ENCODE assay signal across 1 cellular context in genomic region chr14:102873546-102874061, GRCh38.
TF ChIP-seq lines count a peak whose summit lies in the region.

No MANE protein-coding gene starts in this region.

TF ChIP-seq in HepG2, 621 proteins besides CTCF, POLR2A, EP300 and RAD21 (continued from another document and continues in another):
- TF ChIP-seq ARID3A (IDR thresholded peaks at IDR 0.05; ENCODE audit: low read depth, low read length): peak; percentile 47; the same call in 1 of the 2 replicates
- no peak for TF ChIP-seq HIC2 (CRISPR knock-in tag; IDR thresholded peaks at IDR 0.05; ENCODE audit: low read depth)
- peak; percentile 81; the same call in 1 of the 2 replicates for TF ChIP-seq SMAD3 (CRISPR knock-in tag; IDR thresholded peaks at IDR 0.05)
- no peak for TF ChIP-seq U2AF2 (IDR thresholded peaks at IDR 0.05; ENCODE audit: low read depth, low read length)
- no peak for TF ChIP-seq ZNF160 (CRISPR knock-in tag; IDR thresholded peaks at IDR 0.05)
- TF ChIP-seq SALL1 (CRISPR knock-in tag; IDR thresholded peaks at IDR 0.05): peak; percentile 97
- TF ChIP-seq RXRB (CRISPR knock-in tag; IDR thresholded peaks at IDR 0.05; ENCODE audit: borderline replicate concordance): peak; percentile 96; the same call in 1 of the 2 replicates
- no peak for TF ChIP-seq SMC3 (IDR thresholded peaks at IDR 0.05; ENCODE audit: low read length)
- no peak for TF ChIP-seq ZNF891 (CRISPR knock-in tag; IDR thresholded peaks at IDR 0.05)
- no peak for TF ChIP-seq ZNF224 (CRISPR knock-in tag; IDR thresholded peaks at IDR 0.05)
- TF ChIP-seq GLMP (CRISPR knock-in tag; IDR thresholded peaks at IDR 0.05; ENCODE audit: borderline replicate concordance): no peak
- TF ChIP-seq KLF12 (CRISPR knock-in tag; IDR thresholded peaks at IDR 0.05; ENCODE audit: borderline replicate concordance): peak; percentile 49; the same call in 1 of the 2 replicates
- no peak for TF ChIP-seq DMAP1 (CRISPR knock-in tag; IDR thresholded peaks at IDR 0.05)
- no peak for TF ChIP-seq ETV6 (CRISPR knock-in tag; conservative IDR thresholded peaks at IDR 0.05)
- TF ChIP-seq ZFP41 (CRISPR knock-in tag; IDR thresholded peaks at IDR 0.05; ENCODE audit: borderline replicate concordance): no peak
- TF ChIP-seq ATAD3A (CRISPR knock-in tag; IDR thresholded peaks at IDR 0.05): no peak
- no peak for TF ChIP-seq NFATC3 (CRISPR knock-in tag; IDR thresholded peaks at IDR 0.05)
- no peak for TF ChIP-seq ZNF24 (IDR thresholded peaks at IDR 0.05)
- no peak for TF ChIP-seq NONO (IDR thresholded peaks at IDR 0.05)
- TF ChIP-seq NONO (CRISPR knock-in tag; conservative IDR thresholded peaks at IDR 0.05): peak; percentile 68; the same call in 1 of the 2 replicates
- TF ChIP-seq ZSCAN20 (CRISPR knock-in tag; IDR thresholded peaks at IDR 0.05; ENCODE audit: borderline replicate concordance): 0 out of 2 replicates have a peak, but pooled peaks have one; percentile 56
- no peak for TF ChIP-seq HNRNPL (IDR thresholded peaks at IDR 0.05; ENCODE audit: low read depth, low read length)
- peak; percentile 35 for TF ChIP-seq ZNF781 (CRISPR knock-in tag; IDR thresholded peaks at IDR 0.05; ENCODE audit: borderline replicate concordance, not compliant biosample characterization)
- no peak for TF ChIP-seq CBFB (CRISPR knock-in tag; IDR thresholded peaks at IDR 0.05)
- TF ChIP-seq HDAC2 (CRISPR knock-in tag; IDR thresholded peaks at IDR 0.05): peak; percentile 90
- TF ChIP-seq REST (IDR thresholded peaks at IDR 0.05; ENCODE audit: borderline replicate concordance in 1 of 2, low read depth in 1 of 2, low read length in 2 of 2): 0 out of 4 replicates have a peak, but pooled peaks of 1 of the 2 experiments have one; percentile 35
- TF ChIP-seq FOXK1 (CRISPR knock-in tag; IDR thresholded peaks at IDR 0.05; ENCODE audit: borderline replicate concordance, low read depth): peak; percentile 82
- no peak for TF ChIP-seq ZBTB40 (IDR thresholded peaks at IDR 0.05)
- no peak for TF ChIP-seq ZBTB40 (CRISPR knock-in tag; IDR thresholded peaks at IDR 0.05)
- TF ChIP-seq ZEB1 (IDR thresholded peaks at IDR 0.05; ENCODE audit: insufficient replicate concordance, low read depth): peak; percentile 22
- no peak for TF ChIP-seq EHMT2 (IDR thresholded peaks at IDR 0.05; ENCODE audit: borderline replicate concordance, low read depth, low read length)
- TF ChIP-seq TFDP2 (CRISPR knock-in tag; IDR thresholded peaks at IDR 0.05): peak; percentile 58; the same call in 1 of the 2 replicates
- no peak for TF ChIP-seq ZNF737 (CRISPR knock-in tag; IDR thresholded peaks at IDR 0.05; ENCODE audit: borderline replicate concordance)
- TF ChIP-seq NFYC (CRISPR knock-in tag; IDR thresholded peaks at IDR 0.05): no peak
- no peak for TF ChIP-seq U2AF1 (optimal IDR thresholded peaks at IDR 0.05; ENCODE audit: low read depth, low read length)
- no peak for TF ChIP-seq ZNF292 (CRISPR knock-in tag; IDR thresholded peaks at IDR 0.05; ENCODE audit: borderline replicate concordance, low read depth)
- no peak for TF ChIP-seq MTF1 (CRISPR knock-in tag; IDR thresholded peaks at IDR 0.05)
- TF ChIP-seq ZNF280D (CRISPR knock-in tag; IDR thresholded peaks at IDR 0.05): no peak
- TF ChIP-seq NFRKB (IDR thresholded peaks at IDR 0.05): no peak
- TF ChIP-seq ASH2L (IDR thresholded peaks at IDR 0.05; ENCODE audit: insufficient read length, low read depth, low read length): peak; percentile 78
